ENCODE assay signal across 8 cellular contexts in the genomic region with DNA sequence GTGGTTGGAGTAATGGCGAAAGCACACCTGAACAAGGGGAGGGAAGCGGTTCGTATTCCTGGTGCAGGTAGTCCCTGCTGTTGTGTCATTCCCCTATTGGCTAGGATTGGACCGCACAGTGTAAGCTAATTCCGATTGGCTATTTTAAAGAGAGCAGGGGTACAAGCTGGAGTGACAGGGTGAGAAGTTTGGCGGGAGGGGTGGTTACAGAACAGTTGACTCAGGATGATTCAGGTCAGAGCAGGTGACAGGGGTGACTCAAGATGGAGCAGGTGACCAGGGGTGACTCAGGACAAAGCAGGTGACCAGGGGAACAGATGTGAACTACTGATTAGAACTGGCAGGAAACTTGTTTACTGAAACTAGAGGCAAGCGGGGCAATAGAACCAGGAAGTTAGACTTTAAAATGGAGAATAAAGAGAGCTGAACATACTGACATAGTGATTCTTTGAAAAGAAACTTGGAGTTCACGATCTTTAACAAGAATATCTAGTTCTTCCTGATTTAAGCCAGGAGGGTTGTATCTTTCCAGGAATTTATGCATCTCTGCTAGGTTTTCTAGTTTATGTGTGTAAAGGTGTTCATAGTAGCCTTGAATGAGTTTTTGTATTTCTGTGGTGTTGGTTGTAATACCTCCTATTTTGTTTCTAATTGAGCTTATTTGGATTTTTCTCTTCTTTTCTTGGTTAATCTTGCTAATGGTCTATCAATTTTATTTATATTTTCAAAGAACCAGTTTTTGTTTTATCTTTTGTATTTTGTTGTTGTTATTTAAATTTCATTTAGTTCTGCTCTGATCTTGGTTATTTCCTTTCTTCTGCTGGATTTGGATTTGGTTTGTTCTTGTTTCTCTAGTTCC. TPM values are rescaled to one million over a fixed set of nuclear protein-coding genes. Genes with fewer than 3 reads are reported as not detected.
A peak's percentile ranks its signal among the peaks of the same experiment; 100 is the strongest.
DNase-seq lines count a peak whose midpoint lies in the region; ATAC-seq and TF ChIP-seq lines count a peak whose summit lies in the region.
"Not testable (repeated sequence)": the region's sequence is repeated elsewhere in the genome, so short reads cannot be mapped to it uniquely, and the experiment has no call there.

No MANE protein-coding gene starts in this region.

- not testable (repeated sequence) for H3F3A ChIP-seq in MM.1S (ENCODE audit: insufficient read depth, low read length)

- peak overlapping the region; percentile 58; the same call in 1 of the 2 replicates for H2AFZ ChIP-seq in MM.1S (ENCODE audit: low read length)

- peak; percentile 64 for ATAC-seq in left lobe of liver

- H3K9ac ChIP-seq in MM.1S (ENCODE audit: low read length), result peak overlapping the region; percentile 13; the same call in 1 of the 2 replicates

- not testable (repeated sequence) for H3K9me3 Mint-ChIP-seq in activated naive CD8-positive, alpha-beta T cell treated with anti-CD3 and anti-CD28 coated beads for 36 hours

- H3K4me3 Mint-ChIP-seq in activated naive CD8-positive, alpha-beta T cell treated with anti-CD3 and anti-CD28 coated beads for 36 hours, result not testable (repeated sequence)

- not testable (repeated sequence) for H3K4me1 Mint-ChIP-seq in activated naive CD8-positive, alpha-beta T cell treated with anti-CD3 and anti-CD28 coated beads for 36 hours

- not testable (repeated sequence) for TF ChIP-seq CTCF in C4-2B (conservative IDR thresholded peaks at IDR 0.05); GM12865 (IDR thresholded peaks at IDR 0.05; ENCODE audit: insufficient read depth, low read depth, low read length, missing control alignments); MM.1S (IDR thresholded peaks at IDR 0.05; ENCODE audit: low read length); retinal pigment epithelial cell (conservative IDR thresholded peaks at IDR 0.05; ENCODE audit: low read depth, low read length)

- H3K27ac Mint-ChIP-seq in activated naive CD8-positive, alpha-beta T cell treated with anti-CD3 and anti-CD28 coated beads for 36 hours, result not testable (repeated sequence)

- not testable (repeated sequence) for H3K36me3 ChIP-seq in MM.1S (replicated peaks; ENCODE audit: insufficient read depth, low read length)

- not testable (repeated sequence) for H3K79me2 ChIP-seq in MM.1S (ENCODE audit: low read length)

- H3K36me3 Mint-ChIP-seq in activated naive CD8-positive, alpha-beta T cell treated with anti-CD3 and anti-CD28 coated beads for 36 hours, result not testable (repeated sequence)

- not testable (repeated sequence) for H3K9me3 ChIP-seq in MM.1S (replicated peaks; ENCODE audit: insufficient read depth, low read length)

- peak; percentile 45 for DNase-seq in GM12865 (ENCODE audit: low read depth)
- peak; percentile 73 for DNase-seq in MM.1S
- peak; percentile 67 for DNase-seq in RPMI8226
- peak; percentile 2 for DNase-seq in activated naive CD8-positive, alpha-beta T cell treated with anti-CD3 and anti-CD28 coated beads for 36 hours
- DNase-seq in epithelial cell of prostate (ENCODE audit: low read depth, low spot score), result peak; percentile 88
- DNase-seq in left lobe of liver (ENCODE audit: low spot score), result peak; percentile 66
- DNase-seq in retinal pigment epithelial cell (ENCODE audit: low read depth), result peak; percentile 14

- H3K4me1 ChIP-seq in MM.1S (ENCODE audit: low read length), result peaks cover 25% of the 10 kb centered on the region

- peak overlapping the region; percentile 23 for H3K4me3 ChIP-seq in GM12865 (ENCODE audit: low read depth, low read length)
- H3K4me3 ChIP-seq in MM.1S (ENCODE audit: low read length); retinal pigment epithelial cell (ENCODE audit: low read length): not testable (repeated sequence)

- peaks cover 18% of the 10 kb centered on the region for H3K27me3 Mint-ChIP-seq in activated naive CD8-positive, alpha-beta T cell treated with anti-CD3 and anti-CD28 coated beads for 36 hours

- peak overlapping the region; percentile 52; the same call in 1 of the 2 replicates for H3K4me2 ChIP-seq in MM.1S (ENCODE audit: low read depth, low read length)

- H3K9me2 ChIP-seq in MM.1S (replicated peaks; ENCODE audit: insufficient read depth, low read length), result not testable (repeated sequence)

- H3K27ac ChIP-seq in C4-2B (peak overlapping the region; percentile 74), MM.1S (ENCODE audit: low read length) (peak overlapping the region; percentile 70), epithelial cell of prostate (peak overlapping the region; percentile 68)

- not testable (repeated sequence) for H3K27me3 ChIP-seq in MM.1S (replicated peaks; ENCODE audit: insufficient read depth, low read length)

- H4K20me1 ChIP-seq in MM.1S (ENCODE audit: insufficient read depth, low read length), result not testable (repeated sequence)

RNA-seq across cellular contexts. Expression of gene SERINC2, which starts 58.7 kb away (rescaled TPM):
- under 1 TPM in 1 of 2 experiments, not detected in 1; 0.16 TPM for total RNA-seq in activated naive CD8-positive, alpha-beta T cell treated with anti-CD3 and anti-CD28 coated beads for 36 hours
- total RNA-seq in left lobe of liver, result 69.1 TPM

Comparison
In these comparisons a context has a peak if more than half of its experiments do, and no peak if none do; other contexts are left out.
1. DNase-seq: peak in every context shown above with its lines; median percentile 88 in epithelial cell of prostate; 73 in MM.1S; 67 in RPMI8226; 66 in left lobe of liver; 45 in GM12865; 14 in retinal pigment epithelial cell; 2 in activated naive CD8-positive, alpha-beta T cell treated with anti-CD3 and anti-CD28 coated beads for 36 hours.
2. RNA of gene SERINC2, which starts 58.7 kb away (total RNA-seq): 69.1 TPM in left lobe of liver (single experiment); 0.16 TPM in activated naive CD8-positive, alpha-beta T cell treated with anti-CD3 and anti-CD28 coated beads for 36 hours; every median in the first group is over 10 times any median in the second.
3. Peak in every context shown above with its lines, with median percentiles within 50 percentile points of each other: H3K27ac ChIP-seq.